Comparison of ENCODE assay signal across 8 cellular contexts in genomic region chr7:100691676-100692577, GRCh38. TPM values are rescaled to one million over a fixed set of nuclear protein-coding genes. Genes with fewer than 3 reads are reported as not detected.
A peak's percentile ranks its signal among the peaks of the same experiment; 100 is the strongest.
DNase-seq lines count a peak whose midpoint lies in the region; ATAC-seq, FAIRE-seq and TF ChIP-seq lines count a peak whose summit lies in the region.

No MANE protein-coding gene starts in this region.

- H3K9me3 Mint-ChIP-seq in T-helper 2 cell treated with Interferon-gamma antibody and Interleukin-4, amounts not matched to agents 5 μg/mL and 100 μg/mL, for 36 hours: no peaks in the 10 kb centered on the region

- DNase-seq in GM12891 (ENCODE audit: insufficient read length, low spot score) (peak; percentile 90), MV-4-11 (lab: John Stamatoyannopoulos, UW) (peak; percentile 63), amygdala (lab: John Stamatoyannopoulos, UW) (peak in 48 of 56 donors; percentile 9 to 78 (median 56)), right cardiac atrium (peak; percentile 77 to 92 (median 92)), putamen (ENCODE audit: low spot score) (peak; percentile 77), vagina (ENCODE audit: extremely low spot score in 2 of 2) (peak in 1 of 2 donors; percentile 94)
- DNase-seq in T-helper 2 cell treated with Interferon-gamma antibody and Interleukin-4, amounts not matched to agents 5 μg/mL and 100 μg/mL, for 36 hours (ENCODE audit: low spot score): peak; percentile 73

- peak; percentile 60 for FAIRE-seq in GM12891 (lab: Jason Lieb, UNC)

- H3K4me3 ChIP-seq in right cardiac atrium (ENCODE audit: low read length) (no peak overlapping the region), vagina (peak overlapping the region; percentile 91 to 100)

- peaks cover 9% of the 10 kb centered on the region for H3K27me3 Mint-ChIP-seq in T-helper 2 cell treated with Interferon-gamma antibody and Interleukin-4, amounts not matched to agents 5 μg/mL and 100 μg/mL, for 36 hours (ENCODE audit: low read depth)

- H3K27ac ChIP-seq in 22Rv1: peak overlapping the region; percentile 81
- H3K27ac ChIP-seq in right cardiac atrium (ENCODE audit: low read length): peak overlapping the region; percentile 1
- peak overlapping the region; percentile 95 for H3K27ac ChIP-seq in vagina

- H3K27me3 ChIP-seq in right cardiac atrium (ENCODE audit: control insufficient read depth, insufficient read depth): no peaks in the 10 kb centered on the region
- no peaks in the 10 kb centered on the region for H3K27me3 ChIP-seq in vagina

- H3K4me1 Mint-ChIP-seq in T-helper 2 cell treated with Interferon-gamma antibody and Interleukin-4, amounts not matched to agents 5 μg/mL and 100 μg/mL, for 36 hours (ENCODE audit: low read depth): peaks cover 28% of the 10 kb centered on the region

- H3K36me3 Mint-ChIP-seq in T-helper 2 cell treated with Interferon-gamma antibody and Interleukin-4, amounts not matched to agents 5 μg/mL and 100 μg/mL, for 36 hours (ENCODE audit: low read depth): peaks cover 15% of the 10 kb centered on the region

- H3K4me1 ChIP-seq in right cardiac atrium (ENCODE audit: control insufficient read depth, insufficient read depth, low read length) (peaks cover 6% of the 10 kb centered on the region), vagina (peaks cover 68% of the 10 kb centered on the region)

- peak overlapping the region; percentile 96 for H3K4me3 Mint-ChIP-seq in T-helper 2 cell treated with Interferon-gamma antibody and Interleukin-4, amounts not matched to agents 5 μg/mL and 100 μg/mL, for 36 hours

- TF ChIP-seq CTCF in 22Rv1 (IDR thresholded peaks at IDR 0.05) (peak; percentile 98), vagina (IDR thresholded peaks at IDR 0.05) (peak; percentile 66 to 85 (median 81))

- H3K9me3 ChIP-seq in right cardiac atrium (ENCODE audit: control insufficient read depth, low read length) (no peaks in the 10 kb centered on the region), vagina (no peaks in the 10 kb centered on the region)

- intact Hi-C loops in right cardiac atrium (cut with DNase I) (loop anchor here (5.0 to 10.0 kb wide), 4 partner anchors 70 to 227 kb away; partner anchors contain the start of genes SPACDR (in 2 of the 4) and SLC12A9 (in 1 of the 4)), vagina (cut with DNase I) (loop anchor here (5.0 kb wide), 3 partner anchors 90 to 225 kb away; partner anchors contain the start of gene PCOLCE)

- peak overlapping the region; percentile 54 for H3K27ac Mint-ChIP-seq in T-helper 2 cell treated with Interferon-gamma antibody and Interleukin-4, amounts not matched to agents 5 μg/mL and 100 μg/mL, for 36 hours

- peak; percentile 82 to 84 for ATAC-seq in right cardiac atrium

- peaks cover 4 to 16% of the 10 kb centered on the region in 2 donors for H3K36me3 ChIP-seq in vagina

- TF ChIP-seq POLR2A in GM12891 (IDR thresholded peaks at IDR 0.05; ENCODE audit: low read depth, low read length) (no peak), vagina (IDR thresholded peaks at IDR 0.05) (no peak)

- 21% methylated on average over 28 of the region's 28 CpGs for WGBS in right cardiac atrium

TF ChIP-seq in GM12891, 5 proteins besides CTCF, POLR2A, EP300 and RAD21:
- TF ChIP-seq SPI1 (IDR thresholded peaks at IDR 0.05; ENCODE audit: low read depth, low read length): no peak
- no peak for TF ChIP-seq POU2F2 (IDR thresholded peaks at IDR 0.05; ENCODE audit: low read depth, low read length)
- no peak for TF ChIP-seq PAX5 (IDR thresholded peaks at IDR 0.05; ENCODE audit: insufficient read depth, low read length, severe bottlenecking)
- no peak for TF ChIP-seq POLR2AphosphoS5 (IDR thresholded peaks at IDR 0.05; ENCODE audit: low read depth, low read length)
- no peak for TF ChIP-seq TAF1 (IDR thresholded peaks at IDR 0.05; ENCODE audit: low read depth, low read length)

RNA-seq across cellular contexts. Expression of gene GIGYF1, which starts 2.1 kb away (rescaled TPM):
- 19.0 TPM for polyA plus RNA-seq in GM12891 (2012; ENCODE audit: low read depth, missing spikeins)
- total RNA-seq in right cardiac atrium: 10 to 100 TPM; 26.7 to 39.6 (median 32.7) TPM
- 26.2 TPM for polyA plus RNA-seq in right cardiac atrium
- 20.6 TPM for total RNA-seq in vagina

RNA-seq across cellular contexts. Expression of gene POP7, which starts 14.0 kb away (rescaled TPM):
- 54.4 TPM for polyA plus RNA-seq in GM12891 (2012; ENCODE audit: low read depth, missing spikeins)
- 10 to 100 TPM; 21.4 to 26.4 (median 24.2) TPM for total RNA-seq in right cardiac atrium
- 37.2 TPM for polyA plus RNA-seq in right cardiac atrium
- 44.0 TPM for total RNA-seq in vagina

RNA-seq across cellular contexts. Expression of gene GNB2, which starts 18.4 kb away (rescaled TPM):
- 97.5 TPM for polyA plus RNA-seq in GM12891 (2012; ENCODE audit: low read depth, missing spikeins)
- total RNA-seq in right cardiac atrium (100 to 1,000 TPM; 128 to 160 (median 132) TPM), vagina (283 TPM)
- polyA plus RNA-seq in right cardiac atrium: 115 TPM

RNA-seq across cellular contexts. Expression of gene EPO, which starts 28.3 kb away (rescaled TPM):
- not detected for polyA plus RNA-seq in GM12891 (2012; ENCODE audit: low read depth, missing spikeins)
- total RNA-seq in right cardiac atrium: not detected
- not detected for polyA plus RNA-seq in right cardiac atrium
- total RNA-seq in vagina: not detected

RNA-seq across cellular contexts. Expression of gene ACTL6B, which starts 35.7 kb away (rescaled TPM):
- not detected for polyA plus RNA-seq in GM12891 (2012; ENCODE audit: low read depth, missing spikeins)
- total RNA-seq in right cardiac atrium (not detected), vagina (0.49 TPM)
- not detected for polyA plus RNA-seq in right cardiac atrium

Comparison
In these comparisons a context has a peak if more than half of its experiments do, and no peak if none do; other contexts are left out.
1. H3K27ac ChIP-seq: peak in every context shown above with its lines; median percentile 95 in vagina; 81 in 22Rv1; 1 in right cardiac atrium.